In genomic region chr2:128807317-128807716, GRCh38 we compare ENCODE assay signal across 1 cellular context.
TF ChIP-seq lines count a peak whose summit lies in the region.

No MANE protein-coding gene starts in this region.

TF ChIP-seq in HEK293, 187 proteins besides CTCF, POLR2A, EP300 and RAD21 (continued from another document):
- TF ChIP-seq, protein P1, sequence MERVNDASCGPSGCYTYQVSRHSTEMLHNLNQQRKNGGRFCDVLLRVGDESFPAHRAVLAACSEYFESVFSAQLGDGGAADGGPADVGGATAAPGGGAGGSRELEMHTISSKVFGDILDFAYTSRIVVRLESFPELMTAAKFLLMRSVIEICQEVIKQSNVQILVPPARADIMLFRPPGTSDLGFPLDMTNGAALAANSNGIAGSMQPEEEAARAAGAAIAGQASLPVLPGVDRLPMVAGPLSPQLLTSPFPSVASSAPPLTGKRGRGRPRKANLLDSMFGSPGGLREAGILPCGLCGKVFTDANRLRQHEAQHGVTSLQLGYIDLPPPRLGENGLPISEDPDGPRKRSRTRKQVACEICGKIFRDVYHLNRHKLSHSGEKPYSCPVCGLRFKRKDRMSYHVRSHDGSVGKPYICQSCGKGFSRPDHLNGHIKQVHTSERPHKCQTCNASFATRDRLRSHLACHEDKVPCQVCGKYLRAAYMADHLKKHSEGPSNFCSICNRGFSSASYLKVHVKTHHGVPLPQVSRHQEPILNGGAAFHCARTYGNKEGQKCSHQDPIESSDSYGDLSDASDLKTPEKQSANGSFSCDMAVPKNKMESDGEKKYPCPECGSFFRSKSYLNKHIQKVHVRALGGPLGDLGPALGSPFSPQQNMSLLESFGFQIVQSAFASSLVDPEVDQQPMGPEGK (tag by site-specific recombination; IDR thresholded peaks at IDR 0.05): no peak
